1 cellular context compared by ENCODE assay signal in genomic region chr4:7514789-7515188, GRCh38.
TF ChIP-seq lines count a peak whose summit lies in the region.

No MANE protein-coding gene starts in this region.

TF ChIP-seq in HepG2, 621 proteins besides CTCF, POLR2A, EP300 and RAD21 (continued from another document and continues in another):
- TF ChIP-seq HNF1A (IDR thresholded peaks at IDR 0.05; ENCODE audit: low read depth) (no peak), HNF1A (CRISPR knock-in tag; IDR thresholded peaks at IDR 0.05; ENCODE audit: borderline replicate concordance) (no peak), EZH2 (conservative IDR thresholded peaks at IDR 0.05; ENCODE audit: low read depth, low read length) (no peak), ZSCAN30 (CRISPR knock-in tag; IDR thresholded peaks at IDR 0.05) (no peak), KDM6A (CRISPR knock-in tag; IDR thresholded peaks at IDR 0.05; ENCODE audit: low read depth) (peak; percentile 41; the same call in 1 of the 2 replicates), KLF11 (CRISPR knock-in tag; IDR thresholded peaks at IDR 0.05) (no peak), ZBTB42 (CRISPR knock-in tag; IDR thresholded peaks at IDR 0.05) (0 out of 2 replicates have a peak, but pooled peaks have one; percentile 58), ZNF644 (CRISPR knock-in tag; IDR thresholded peaks at IDR 0.05; ENCODE audit: low read depth) (0 out of 2 replicates have a peak, but pooled peaks have one; percentile 5), ZNF329 (CRISPR knock-in tag; IDR thresholded peaks at IDR 0.05; ENCODE audit: low read depth) (no peak), HOXA5 (CRISPR knock-in tag; IDR thresholded peaks at IDR 0.05) (no peak), MED1 (CRISPR knock-in tag; IDR thresholded peaks at IDR 0.05) (peak; percentile 59; the same call in 1 of the 2 replicates), SP4 (CRISPR knock-in tag; IDR thresholded peaks at IDR 0.05) (peak; percentile 53; the same call in 1 of the 2 replicates), TMF1 (CRISPR knock-in tag; IDR thresholded peaks at IDR 0.05; ENCODE audit: low read depth) (no peak), THAP9 (CRISPR knock-in tag; IDR thresholded peaks at IDR 0.05; ENCODE audit: borderline replicate concordance) (no peak), SOX5 (CRISPR knock-in tag; IDR thresholded peaks at IDR 0.05; ENCODE audit: borderline replicate concordance) (peak; percentile 24; the same call in 1 of the 2 replicates), ZNF343 (CRISPR knock-in tag; IDR thresholded peaks at IDR 0.05) (no peak), JUND (CRISPR knock-in tag; IDR thresholded peaks at IDR 0.05) (no peak)
- TF ChIP-seq, protein P1, sequence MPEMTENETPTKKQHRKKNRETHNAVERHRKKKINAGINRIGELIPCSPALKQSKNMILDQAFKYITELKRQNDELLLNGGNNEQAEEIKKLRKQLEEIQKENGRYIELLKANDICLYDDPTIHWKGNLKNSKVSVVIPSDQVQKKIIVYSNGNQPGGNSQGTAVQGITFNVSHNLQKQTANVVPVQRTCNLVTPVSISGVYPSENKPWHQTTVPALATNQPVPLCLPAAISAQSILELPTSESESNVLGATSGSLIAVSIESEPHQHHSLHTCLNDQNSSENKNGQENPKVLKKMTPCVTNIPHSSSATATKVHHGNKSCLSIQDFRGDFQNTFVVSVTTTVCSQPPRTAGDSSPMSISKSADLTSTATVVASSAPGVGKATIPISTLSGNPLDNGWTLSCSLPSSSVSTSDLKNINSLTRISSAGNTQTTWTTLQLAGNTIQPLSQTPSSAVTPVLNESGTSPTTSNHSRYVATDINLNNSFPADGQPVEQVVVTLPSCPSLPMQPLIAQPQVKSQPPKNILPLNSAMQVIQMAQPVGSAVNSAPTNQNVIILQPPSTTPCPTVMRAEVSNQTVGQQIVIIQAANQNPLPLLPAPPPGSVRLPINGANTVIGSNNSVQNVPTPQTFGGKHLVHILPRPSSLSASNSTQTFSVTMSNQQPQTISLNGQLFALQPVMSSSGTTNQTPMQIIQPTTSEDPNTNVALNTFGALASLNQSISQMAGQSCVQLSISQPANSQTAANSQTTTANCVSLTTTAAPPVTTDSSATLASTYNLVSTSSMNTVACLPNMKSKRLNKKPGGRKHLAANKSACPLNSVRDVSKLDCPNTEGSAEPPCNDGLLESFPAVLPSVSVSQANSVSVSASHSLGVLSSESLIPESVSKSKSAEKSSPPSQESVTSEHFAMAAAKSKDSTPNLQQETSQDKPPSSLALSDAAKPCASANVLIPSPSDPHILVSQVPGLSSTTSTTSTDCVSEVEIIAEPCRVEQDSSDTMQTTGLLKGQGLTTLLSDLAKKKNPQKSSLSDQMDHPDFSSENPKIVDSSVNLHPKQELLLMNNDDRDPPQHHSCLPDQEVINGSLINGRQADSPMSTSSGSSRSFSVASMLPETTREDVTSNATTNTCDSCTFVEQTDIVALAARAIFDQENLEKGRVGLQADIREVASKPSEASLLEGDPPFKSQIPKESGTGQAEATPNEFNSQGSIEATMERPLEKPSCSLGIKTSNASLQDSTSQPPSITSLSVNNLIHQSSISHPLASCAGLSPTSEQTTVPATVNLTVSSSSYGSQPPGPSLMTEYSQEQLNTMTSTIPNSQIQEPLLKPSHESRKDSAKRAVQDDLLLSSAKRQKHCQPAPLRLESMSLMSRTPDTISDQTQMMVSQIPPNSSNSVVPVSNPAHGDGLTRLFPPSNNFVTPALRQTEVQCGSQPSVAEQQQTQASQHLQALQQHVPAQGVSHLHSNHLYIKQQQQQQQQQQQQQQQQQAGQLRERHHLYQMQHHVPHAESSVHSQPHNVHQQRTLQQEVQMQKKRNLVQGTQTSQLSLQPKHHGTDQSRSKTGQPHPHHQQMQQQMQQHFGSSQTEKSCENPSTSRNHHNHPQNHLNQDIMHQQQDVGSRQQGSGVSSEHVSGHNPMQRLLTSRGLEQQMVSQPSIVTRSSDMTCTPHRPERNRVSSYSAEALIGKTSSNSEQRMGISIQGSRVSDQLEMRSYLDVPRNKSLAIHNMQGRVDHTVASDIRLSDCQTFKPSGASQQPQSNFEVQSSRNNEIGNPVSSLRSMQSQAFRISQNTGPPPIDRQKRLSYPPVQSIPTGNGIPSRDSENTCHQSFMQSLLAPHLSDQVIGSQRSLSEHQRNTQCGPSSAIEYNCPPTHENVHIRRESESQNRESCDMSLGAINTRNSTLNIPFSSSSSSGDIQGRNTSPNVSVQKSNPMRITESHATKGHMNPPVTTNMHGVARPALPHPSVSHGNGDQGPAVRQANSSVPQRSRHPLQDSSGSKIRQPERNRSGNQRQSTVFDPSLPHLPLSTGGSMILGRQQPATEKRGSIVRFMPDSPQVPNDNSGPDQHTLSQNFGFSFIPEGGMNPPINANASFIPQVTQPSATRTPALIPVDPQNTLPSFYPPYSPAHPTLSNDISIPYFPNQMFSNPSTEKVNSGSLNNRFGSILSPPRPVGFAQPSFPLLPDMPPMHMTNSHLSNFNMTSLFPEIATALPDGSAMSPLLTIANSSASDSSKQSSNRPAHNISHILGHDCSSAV (CRISPR knock-in tag; IDR thresholded peaks at IDR 0.05; ENCODE audit: borderline replicate concordance): no peak
- TF ChIP-seq, protein P2, sequence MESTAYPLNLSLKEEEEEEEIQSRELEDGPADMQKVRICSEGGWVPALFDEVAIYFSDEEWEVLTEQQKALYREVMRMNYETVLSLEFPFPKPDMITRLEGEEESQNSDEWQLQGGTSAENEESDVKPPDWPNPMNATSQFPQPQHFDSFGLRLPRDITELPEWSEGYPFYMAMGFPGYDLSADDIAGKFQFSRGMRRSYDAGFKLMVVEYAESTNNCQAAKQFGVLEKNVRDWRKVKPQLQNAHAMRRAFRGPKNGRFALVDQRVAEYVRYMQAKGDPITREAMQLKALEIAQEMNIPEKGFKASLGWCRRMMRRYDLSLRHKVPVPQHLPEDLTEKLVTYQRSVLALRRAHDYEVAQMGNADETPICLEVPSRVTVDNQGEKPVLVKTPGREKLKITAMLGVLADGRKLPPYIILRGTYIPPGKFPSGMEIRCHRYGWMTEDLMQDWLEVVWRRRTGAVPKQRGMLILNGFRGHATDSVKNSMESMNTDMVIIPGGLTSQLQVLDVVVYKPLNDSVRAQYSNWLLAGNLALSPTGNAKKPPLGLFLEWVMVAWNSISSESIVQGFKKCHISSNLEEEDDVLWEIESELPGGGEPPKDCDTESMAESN (CRISPR knock-in tag; conservative IDR thresholded peaks at IDR 0.05): no peak
- TF ChIP-seq, protein P3, sequence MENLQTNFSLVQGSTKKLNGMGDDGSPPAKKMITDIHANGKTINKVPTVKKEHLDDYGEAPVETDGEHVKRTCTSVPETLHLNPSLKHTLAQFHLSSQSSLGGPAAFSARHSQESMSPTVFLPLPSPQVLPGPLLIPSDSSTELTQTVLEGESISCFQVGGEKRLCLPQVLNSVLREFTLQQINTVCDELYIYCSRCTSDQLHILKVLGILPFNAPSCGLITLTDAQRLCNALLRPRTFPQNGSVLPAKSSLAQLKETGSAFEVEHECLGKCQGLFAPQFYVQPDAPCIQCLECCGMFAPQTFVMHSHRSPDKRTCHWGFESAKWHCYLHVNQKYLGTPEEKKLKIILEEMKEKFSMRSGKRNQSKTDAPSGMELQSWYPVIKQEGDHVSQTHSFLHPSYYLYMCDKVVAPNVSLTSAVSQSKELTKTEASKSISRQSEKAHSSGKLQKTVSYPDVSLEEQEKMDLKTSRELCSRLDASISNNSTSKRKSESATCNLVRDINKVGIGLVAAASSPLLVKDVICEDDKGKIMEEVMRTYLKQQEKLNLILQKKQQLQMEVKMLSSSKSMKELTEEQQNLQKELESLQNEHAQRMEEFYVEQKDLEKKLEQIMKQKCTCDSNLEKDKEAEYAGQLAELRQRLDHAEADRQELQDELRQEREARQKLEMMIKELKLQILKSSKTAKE (CRISPR knock-in tag; IDR thresholded peaks at IDR 0.05; ENCODE audit: borderline replicate concordance): peak; percentile 60; the same call in 1 of the 2 replicates
- TF ChIP-seq, protein P4, sequence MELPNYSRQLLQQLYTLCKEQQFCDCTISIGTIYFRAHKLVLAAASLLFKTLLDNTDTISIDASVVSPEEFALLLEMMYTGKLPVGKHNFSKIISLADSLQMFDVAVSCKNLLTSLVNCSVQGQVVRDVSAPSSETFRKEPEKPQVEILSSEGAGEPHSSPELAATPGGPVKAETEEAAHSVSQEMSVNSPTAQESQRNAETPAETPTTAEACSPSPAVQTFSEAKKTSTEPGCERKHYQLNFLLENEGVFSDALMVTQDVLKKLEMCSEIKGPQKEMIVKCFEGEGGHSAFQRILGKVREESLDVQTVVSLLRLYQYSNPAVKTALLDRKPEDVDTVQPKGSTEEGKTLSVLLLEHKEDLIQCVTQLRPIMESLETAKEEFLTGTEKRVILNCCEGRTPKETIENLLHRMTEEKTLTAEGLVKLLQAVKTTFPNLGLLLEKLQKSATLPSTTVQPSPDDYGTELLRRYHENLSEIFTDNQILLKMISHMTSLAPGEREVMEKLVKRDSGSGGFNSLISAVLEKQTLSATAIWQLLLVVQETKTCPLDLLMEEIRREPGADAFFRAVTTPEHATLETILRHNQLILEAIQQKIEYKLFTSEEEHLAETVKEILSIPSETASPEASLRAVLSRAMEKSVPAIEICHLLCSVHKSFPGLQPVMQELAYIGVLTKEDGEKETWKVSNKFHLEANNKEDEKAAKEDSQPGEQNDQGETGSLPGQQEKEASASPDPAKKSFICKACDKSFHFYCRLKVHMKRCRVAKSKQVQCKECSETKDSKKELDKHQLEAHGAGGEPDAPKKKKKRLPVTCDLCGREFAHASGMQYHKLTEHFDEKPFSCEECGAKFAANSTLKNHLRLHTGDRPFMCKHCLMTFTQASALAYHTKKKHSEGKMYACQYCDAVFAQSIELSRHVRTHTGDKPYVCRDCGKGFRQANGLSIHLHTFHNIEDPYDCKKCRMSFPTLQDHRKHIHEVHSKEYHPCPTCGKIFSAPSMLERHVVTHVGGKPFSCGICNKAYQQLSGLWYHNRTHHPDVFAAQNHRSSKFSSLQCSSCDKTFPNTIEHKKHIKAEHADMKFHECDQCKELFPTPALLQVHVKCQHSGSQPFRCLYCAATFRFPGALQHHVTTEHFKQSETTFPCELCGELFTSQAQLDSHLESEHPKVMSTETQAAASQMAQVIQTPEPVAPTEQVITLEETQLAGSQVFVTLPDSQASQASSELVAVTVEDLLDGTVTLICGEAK (IDR thresholded peaks at IDR 0.05): no peak
- TF ChIP-seq, protein P4 (CRISPR knock-in tag; IDR thresholded peaks at IDR 0.05): peak; percentile 21; the same call in 1 of the 2 replicates
